ENCODE assay signal across 1 cellular context in genomic region chrX:68688931-68689330, GRCh38. TPM values are rescaled to one million over a fixed set of nuclear protein-coding genes. Genes with fewer than 3 reads are reported as not detected.
"Had no signal": no experiment of that assay in that cellular context is flagged by ENCODE, and none has a peak within 500 bp of the region (broad histone marks: within the 10 kb centered on the region; RNA-seq: fewer than 3 reads in every experiment).

No MANE protein-coding gene starts in this region.

RNA-seq across cellular contexts. Expression of gene STARD8, which starts 41.5 kb away (rescaled TPM):
- total RNA-seq: OCI-LY7 had no signal
